ENCODE assay signal across 19 cellular contexts in genomic region chr7:26487780-26488535, GRCh38.
DNase-seq lines count a peak whose midpoint lies in the region; ATAC-seq and TF ChIP-seq lines count a peak whose summit lies in the region.
"Had no signal": no experiment of that assay in that cellular context is flagged by ENCODE, and none has a peak within 500 bp of the region (broad histone marks: within the 10 kb centered on the region; RNA-seq: fewer than 3 reads in every experiment).

No MANE protein-coding gene starts in this region.

- no peak overlapping the region for H4K8ac ChIP-seq in neuronal stem cell (ENCODE audit: low read depth, low read length)

- WGBS in neuronal stem cell (ENCODE audit: extremely low coverage in 2 of 2, insufficient read length in 2 of 2, insufficient replicate concordance in 1 of 2), 2 donors, result no CpG with 5 or more reads among the region's 5 CpGs
- 85 to 99% methylated on average over 4 to 5 of the region's 5 CpGs for WGBS in upper lobe of left lung, 2 donors

- H2BK12ac ChIP-seq in neuronal stem cell (ENCODE audit: low read length), result no peak overlapping the region

- no peak overlapping the region for H4K91ac ChIP-seq in neuronal stem cell (ENCODE audit: low read depth, low read length, poor library complexity)

- H3K14ac ChIP-seq in neuronal stem cell (ENCODE audit: low read length), result no peak overlapping the region

- in situ Hi-C loops in gastrocnemius medialis (cut with MboI; ENCODE audit: low sequenced_read_pairs in 4 of 4), result no loop called here

- H3K4me1 ChIP-seq in HEK293 (ENCODE audit: control insufficient read depth, insufficient read depth, low read length) (peaks cover 26% of the 10 kb centered on the region), neuronal stem cell (ENCODE audit: control insufficient read depth in 2 of 2, insufficient read depth in 1 of 2, low read depth in 1 of 2, low read length in 2 of 2) (peaks cover 0 to 2% of the 10 kb centered on the region in 2 donors), gastrocnemius medialis (no peaks in the 10 kb centered on the region), upper lobe of left lung (no peaks in the 10 kb centered on the region)

- H3K18ac ChIP-seq in neuronal stem cell (ENCODE audit: low read length), result peak overlapping the region; percentile 22

- no peak for TF ChIP-seq POLR2A in gastrocnemius medialis (IDR thresholded peaks at IDR 0.05)
- no peak for TF ChIP-seq POLR2A in upper lobe of left lung (IDR thresholded peaks at IDR 0.05)

- no peak overlapping the region for H2BK15ac ChIP-seq in neuronal stem cell (ENCODE audit: low read length)

- POLR2A ChIA-PET in HEK293 (lab: Yijun Ruan, JAX), result no interaction called here

- H3K9me3 ChIP-seq in HEK293 (ENCODE audit: control insufficient read depth, insufficient read depth, low read depth, low read length) (no peaks in the 10 kb centered on the region), neuronal stem cell (replicated peaks in 1 of 2; ENCODE audit: control insufficient read depth in 2 of 2, insufficient read depth in 1 of 2, low read depth in 1 of 2, low read length in 2 of 2) (peaks cover 0 to 6% of the 10 kb centered on the region in 2 donors), gastrocnemius medialis (no peaks in the 10 kb centered on the region), upper lobe of left lung (peaks cover 0 to 4% (median 0%) of the 10 kb centered on the region in 4 donors)

- H2BK120ac ChIP-seq in neuronal stem cell (ENCODE audit: low read depth, low read length), result no peak overlapping the region

- H3K4me3 ChIP-seq in HEK293 (ENCODE audit: low read depth, low read length) (no peak overlapping the region), neuronal stem cell (ENCODE audit: low read length in 2 of 2) (no peak overlapping the region), gastrocnemius medialis (no peak overlapping the region), upper lobe of left lung (no peak overlapping the region)

- H2AK5ac ChIP-seq in neuronal stem cell (ENCODE audit: low read depth, low read length), result no peak overlapping the region

- H3K27ac ChIP-seq in HEK293 (ENCODE audit: extremely low read depth, low read depth, low read length) (no peak overlapping the region; the same call in 1 of the 2 replicates), neuronal stem cell (replicated peaks; ENCODE audit: low read length) (no peak overlapping the region), gastrocnemius medialis (no peak overlapping the region), upper lobe of left lung (no peak overlapping the region)
- H3K27ac ChIP-seq: C4-2B had no signal

- no peak overlapping the region for H3K9ac ChIP-seq in neuronal stem cell (ENCODE audit: low read depth, low read length, poor library complexity)

- H3K4ac ChIP-seq in neuronal stem cell (ENCODE audit: low read length), result no peak overlapping the region

- peak; percentile 55 for DNase-seq in NCI-H69 (lab: John Stamatoyannopoulos, UW)
- DNase-seq in kidney tubule cell (ENCODE audit: low spot score), result peak; percentile 42
- no peak for DNase-seq in neuronal stem cell (ENCODE audit: low spot score)
- no peak for DNase-seq in gastrocnemius medialis
- DNase-seq in UCSD-AML1 (lab: John Stamatoyannopoulos, UW; ENCODE audit: unreplicated experiment), result no peak
- DNase-seq in upper lobe of left lung, result no peak
- DNase-seq in AG08396 (ENCODE audit: low spot score), result no peak
- DNase-seq: ACHN; AML-193; CD4-positive, alpha-beta memory T cell; DMS79; GDM1; GOT3; H7; IMR-90; KBM-7 had no signal

- TF ChIP-seq CTCF in HEK293 (tag by site-specific recombination; IDR thresholded peaks at IDR 0.05) (no peak), gastrocnemius medialis (IDR thresholded peaks at IDR 0.05 in 4 of 5, conservative IDR thresholded peaks at IDR 0.05 in 1 of 5) (no peak), upper lobe of left lung (IDR thresholded peaks at IDR 0.05) (no peak)

- intact Hi-C loops in gastrocnemius medialis (cut with DNase I; ENCODE audit: low total_unique reads), result no loop called here

- no peak for ATAC-seq in gastrocnemius medialis
- no peak for ATAC-seq in upper lobe of left lung (ENCODE audit: low FRiP score in 2 of 2)
- ATAC-seq: HCT116 had no signal

- H3K79me1 ChIP-seq in neuronal stem cell (ENCODE audit: low read depth, low read length), result no peaks in the 10 kb centered on the region

- H2AFZ ChIP-seq in neuronal stem cell (ENCODE audit: low read length), result no peak overlapping the region

- TF ChIP-seq EP300 in upper lobe of left lung (IDR thresholded peaks at IDR 0.05), result no peak

- H3K36me3 ChIP-seq in HEK293 (ENCODE audit: control insufficient read depth in 2 of 2, insufficient read depth in 1 of 2, low read length in 2 of 2) (no peaks in the 10 kb centered on the region), neuronal stem cell (replicated peaks in 1 of 2; ENCODE audit: control insufficient read depth in 2 of 2, insufficient read depth in 2 of 2, low read length in 2 of 2) (no peaks in the 10 kb centered on the region), gastrocnemius medialis (no peaks in the 10 kb centered on the region), upper lobe of left lung (no peaks in the 10 kb centered on the region)

- H3K27me3 ChIP-seq in neuronal stem cell (ENCODE audit: control insufficient read depth in 3 of 3, insufficient read depth in 3 of 3, low read depth in 1 of 3, low read length in 3 of 3) (peaks cover 0 to 7% (median 0%) of the 10 kb centered on the region in 3 experiments), gastrocnemius medialis (no peaks in the 10 kb centered on the region), upper lobe of left lung (no peaks in the 10 kb centered on the region)

- CTCF ChIA-PET in HEK293 (lab: Yijun Ruan, JAX), result interaction anchor here (0.6 to 1.5 kb wide), 3 partner anchors 10 to 160 kb away, joined by 3 to 5 read pairs (median 3); no protein-coding TSS in a partner anchor

- no peak overlapping the region for H3K23ac ChIP-seq in neuronal stem cell (ENCODE audit: low read depth, low read length, poor library complexity)

- peak overlapping the region; percentile 31 for H2BK5ac ChIP-seq in neuronal stem cell (ENCODE audit: low read length)

- H3K4me2 ChIP-seq in neuronal stem cell (ENCODE audit: insufficient read depth, low read length, poor library complexity, severe bottlenecking), result no peak overlapping the region

TF ChIP-seq in HEK293, 187 proteins besides CTCF, POLR2A, EP300 and RAD21:
- no peak for TF ChIP-seq REPIN1 (tag by site-specific recombination; IDR thresholded peaks at IDR 0.05; ENCODE audit: low read depth)
- peak; percentile 68 for TF ChIP-seq GLIS1 (tag by site-specific recombination; IDR thresholded peaks at IDR 0.05)

Comparison
In these comparisons a context has a peak if more than half of its experiments do, and no peak if none do; other contexts are left out.
1. DNase-seq: peak in NCI-H69 (single experiment) and kidney tubule cell (single experiment); none in neuronal stem cell (single experiment), gastrocnemius medialis (0 of 2), UCSD-AML1 (single experiment), upper lobe of left lung (0 of 2) and AG08396 (single experiment).